ENCODE assay signal across 8 cellular contexts in the genomic region with DNA sequence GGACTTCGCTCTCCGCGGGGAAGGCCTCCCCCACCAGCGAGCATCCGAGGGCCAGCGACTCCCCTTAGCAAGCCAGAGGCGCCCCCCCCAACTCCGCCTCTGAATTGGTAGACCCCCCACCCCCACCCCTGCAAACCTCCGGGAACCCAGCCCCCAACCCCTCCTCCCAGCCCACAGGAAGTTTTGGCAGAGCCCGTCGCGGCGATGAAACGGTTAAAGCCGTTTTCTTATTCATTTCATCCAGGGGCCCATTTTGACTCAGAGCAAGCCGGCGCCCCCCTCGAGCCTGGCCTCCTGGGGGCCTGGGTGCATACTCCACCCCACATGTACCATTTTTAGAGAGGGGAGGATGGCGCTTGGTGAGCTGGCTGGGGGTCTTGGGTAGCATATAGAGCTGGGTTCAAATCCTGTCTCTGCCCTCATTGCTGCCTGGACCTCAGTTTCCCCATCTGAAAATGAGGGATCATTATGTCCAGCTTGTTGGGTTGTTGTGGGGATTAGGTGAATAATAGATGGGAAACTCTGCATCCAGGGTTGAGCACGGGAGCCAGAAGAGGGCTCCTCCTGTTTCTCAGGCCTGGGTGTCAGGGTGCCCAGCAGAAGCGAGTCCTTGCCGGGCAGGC. TPM values are rescaled to one million over a fixed set of nuclear protein-coding genes. Genes with fewer than 3 reads are reported as not detected.
DNase-seq lines count a peak whose midpoint lies in the region; ATAC-seq and TF ChIP-seq lines count a peak whose summit lies in the region.

No MANE protein-coding gene starts in this region.

- H3K36me3 ChIP-seq in BJ (ENCODE audit: control insufficient read depth, insufficient read depth, low read length) (no peaks in the 10 kb centered on the region), Loucy (ENCODE audit: insufficient read depth, low read length) (no peaks in the 10 kb centered on the region), breast epithelium (no peaks in the 10 kb centered on the region), muscle layer of duodenum (ENCODE audit: control insufficient read depth in 1 of 2, insufficient read depth in 2 of 2, low read length in 2 of 2) (peaks cover 0 to 5% of the 10 kb centered on the region in 2 donors), upper lobe of left lung (no peaks in the 10 kb centered on the region)

- peak overlapping the region; percentile 58 for H3K9ac ChIP-seq in Loucy (ENCODE audit: low read depth, low read length, poor library complexity, severe bottlenecking)

- intact Hi-C loops in breast epithelium (cut with DNase I; ENCODE audit: low total_unique reads): no loop called here

- DNase-seq in BJ (ENCODE audit: low read depth): no peak
- DNase-seq in breast epithelium (ENCODE audit: low spot score in 2 of 2): no peak
- DNase-seq in upper lobe of left lung: no peak
- DNase-seq in HuH-7.5 (ENCODE audit: low spot score): no peak

- H3K79me2 ChIP-seq in Loucy (ENCODE audit: insufficient read depth, low read length): no peaks in the 10 kb centered on the region

- H3K9me2 ChIP-seq in Loucy (replicated peaks; ENCODE audit: low read depth, low read length): no peaks in the 10 kb centered on the region

- no peak overlapping the region for H2AFZ ChIP-seq in Loucy (ENCODE audit: low read length)

- H3K4me1 ChIP-seq in Loucy (ENCODE audit: insufficient read depth, low read length, poor library complexity, severe bottlenecking): peaks cover 36% of the 10 kb centered on the region
- H3K4me1 ChIP-seq in breast epithelium: peaks cover 18 to 33% of the 10 kb centered on the region in 2 donors
- peaks cover 29 to 36% of the 10 kb centered on the region in 2 donors for H3K4me1 ChIP-seq in muscle layer of duodenum (ENCODE audit: control insufficient read depth in 1 of 2, insufficient read depth in 2 of 2, low read length in 2 of 2)
- H3K4me1 ChIP-seq in upper lobe of left lung: peaks cover 77 to 86% (median 80%) of the 10 kb centered on the region in 4 donors

- TF ChIP-seq POLR2A in breast epithelium (IDR thresholded peaks at IDR 0.05) (no peak), upper lobe of left lung (IDR thresholded peaks at IDR 0.05) (no peak)

- H4K20me1 ChIP-seq in Loucy (ENCODE audit: insufficient read depth, low read length, poor library complexity, severe bottlenecking): no peaks in the 10 kb centered on the region

- H3K27ac ChIP-seq in breast epithelium (peak overlapping the region; percentile 98 to 100), muscle layer of duodenum (ENCODE audit: low read length) (peak overlapping the region; percentile 93), upper lobe of left lung (peak overlapping the region; percentile 96 to 100 (median 98))

- H3K4me3 ChIP-seq in BJ (ENCODE audit: low read depth, low read length) (peak overlapping the region; percentile 48), Loucy (ENCODE audit: low read length, poor library complexity, severe bottlenecking) (peak overlapping the region; percentile 64), breast epithelium (peak overlapping the region; percentile 45 to 65 (median 61)), muscle layer of duodenum (ENCODE audit: low read depth in 1 of 2, low read length in 2 of 2) (peak overlapping the region in 1 of 2 donors; percentile 56), upper lobe of left lung (peak overlapping the region; percentile 18 to 52 (median 45))

- no peak for TF ChIP-seq EP300 in upper lobe of left lung (IDR thresholded peaks at IDR 0.05)

- CTCF ChIA-PET in BJ (lab: Yijun Ruan, JAX): interaction anchor here (0.7 to 1.8 kb wide), 7 partner anchors 9 to 161 kb away, joined by 4 to 12 read pairs (median 4); no protein-coding TSS in a partner anchor

- no peaks in the 10 kb centered on the region for H3K27me3 ChIP-seq in BJ (ENCODE audit: control insufficient read depth, insufficient read depth, low read length)
- no peaks in the 10 kb centered on the region for H3K27me3 ChIP-seq in Loucy (ENCODE audit: insufficient read depth, low read length, poor library complexity, severe bottlenecking)
- no peaks in the 10 kb centered on the region for H3K27me3 ChIP-seq in breast epithelium
- no peaks in the 10 kb centered on the region for H3K27me3 ChIP-seq in muscle layer of duodenum (ENCODE audit: low read depth, low read length)
- H3K27me3 ChIP-seq in upper lobe of left lung: no peaks in the 10 kb centered on the region

- H3F3A ChIP-seq in Loucy (ENCODE audit: low read depth): no peaks in the 10 kb centered on the region; the same call in 1 of the 2 replicates

- peak overlapping the region; percentile 60 for H3K4me2 ChIP-seq in Loucy (ENCODE audit: low read depth, low read length, poor library complexity, severe bottlenecking)

- POLR2A ChIA-PET in BJ (lab: Charles Lee): interaction anchor here (1.2 kb wide), 2 partner anchors 8 to 10 kb away, joined by 6 to 8 read pairs; a partner anchor contains a TSS

- 8% methylated on average over 6 to 21 of the region's 22 CpGs for WGBS in upper lobe of left lung, 2 donors

- TF ChIP-seq CTCF in BJ (IDR thresholded peaks at IDR 0.05; ENCODE audit: insufficient read depth, low read depth, low read length) (no peak), Loucy (conservative IDR thresholded peaks at IDR 0.05; ENCODE audit: low read length) (no peak), breast epithelium (IDR thresholded peaks at IDR 0.05) (no peak), upper lobe of left lung (IDR thresholded peaks at IDR 0.05) (peak in 2 of 6 experiments; percentile 6 to 12)

- no peaks in the 10 kb centered on the region for H3K9me3 ChIP-seq in Loucy (ENCODE audit: insufficient read depth, low read depth, low read length)
- no peaks in the 10 kb centered on the region for H3K9me3 ChIP-seq in breast epithelium
- H3K9me3 ChIP-seq in muscle layer of duodenum (ENCODE audit: control insufficient read depth in 1 of 2, low read length in 2 of 2): no peaks in the 10 kb centered on the region
- no peaks in the 10 kb centered on the region for H3K9me3 ChIP-seq in upper lobe of left lung

- ATAC-seq in upper lobe of left lung (ENCODE audit: low FRiP score in 2 of 2) (peak in 1 of 2 donors; percentile 0), HG02938 (IDR thresholded peaks at IDR 0.05; ENCODE audit: unreplicated experiment) (no peak), HG03520 (IDR thresholded peaks at IDR 0.05; ENCODE audit: unreplicated experiment) (no peak)

RNA-seq across cellular contexts. Expression of a gene that starts 7.9 kb away (rescaled TPM):
- 36.8 and 49.4 TPM in 2 replicates for polyA plus RNA-seq in BJ (2011; rRNA removed)
- 15.3 and 17.3 TPM in 2 replicates for polyA minus RNA-seq in BJ (2011; rRNA and poly(A)+ RNA removed)
- total RNA-seq in breast epithelium (100 to 1,000 TPM; 108 to 581 (median 320) TPM), upper lobe of left lung (100 to 1,000 TPM; 127 to 422 (median 354) TPM)

RNA-seq across cellular contexts. Expression of a gene that starts 8.0 kb away (rescaled TPM):
- polyA plus RNA-seq in BJ (2011; rRNA removed): 6.3 and 10.4 TPM in 2 replicates
- 7.0 and 8.1 TPM in 2 replicates for polyA minus RNA-seq in BJ (2011; rRNA and poly(A)+ RNA removed)
- 100 to 1,000 TPM in 1 of 3 donors, 10 to 100 TPM in 2; 45.8 to 101 (median 98.6) TPM for total RNA-seq in breast epithelium
- total RNA-seq in upper lobe of left lung: 100 to 1,000 TPM in 2 of 6 donors, 10 to 100 TPM in 4; 48.9 to 367 (median 79.6) TPM

RNA-seq across cellular contexts. Expression of a gene that starts 18.3 kb away (rescaled TPM):
- polyA plus RNA-seq in BJ (2011; rRNA removed): 165 and 267 TPM in 2 replicates
- polyA minus RNA-seq in BJ (2011; rRNA and poly(A)+ RNA removed): 134 and 154 TPM in 2 replicates
- total RNA-seq in breast epithelium (100 to 1,000 TPM; 150 to 199 (median 199) TPM), upper lobe of left lung (100 to 1,000 TPM in 4 of 6 donors, 10 to 100 TPM in 2; 57.6 to 173 (median 123) TPM)

RNA-seq across cellular contexts. Expression of a gene that starts 18.5 kb away (rescaled TPM):
- 0.75 and 2.6 TPM in 2 replicates for polyA plus RNA-seq in BJ (2011; rRNA removed)
- 4.6 and 5.3 TPM in 2 replicates for polyA minus RNA-seq in BJ (2011; rRNA and poly(A)+ RNA removed)
- total RNA-seq in breast epithelium: not detected
- total RNA-seq in upper lobe of left lung: 1 to 10 TPM in 2 of 6 donors, not detected in 4; 4.6 to 6.0 TPM

RNA-seq across cellular contexts. Expression of a gene that starts 23.0 kb away (rescaled TPM):
- polyA plus RNA-seq in BJ (2011; rRNA removed): 19.9 and 30.3 TPM in 2 replicates
- 12.1 and 15.4 TPM in 2 replicates for polyA minus RNA-seq in BJ (2011; rRNA and poly(A)+ RNA removed)
- 1 to 10 TPM; 5.2 to 8.8 (median 8.5) TPM for total RNA-seq in breast epithelium
- total RNA-seq in upper lobe of left lung: 1 to 10 TPM; 4.2 to 7.6 (median 5.6) TPM
